Comparison of ENCODE assay signal across 9 cellular contexts in the genomic region with DNA sequence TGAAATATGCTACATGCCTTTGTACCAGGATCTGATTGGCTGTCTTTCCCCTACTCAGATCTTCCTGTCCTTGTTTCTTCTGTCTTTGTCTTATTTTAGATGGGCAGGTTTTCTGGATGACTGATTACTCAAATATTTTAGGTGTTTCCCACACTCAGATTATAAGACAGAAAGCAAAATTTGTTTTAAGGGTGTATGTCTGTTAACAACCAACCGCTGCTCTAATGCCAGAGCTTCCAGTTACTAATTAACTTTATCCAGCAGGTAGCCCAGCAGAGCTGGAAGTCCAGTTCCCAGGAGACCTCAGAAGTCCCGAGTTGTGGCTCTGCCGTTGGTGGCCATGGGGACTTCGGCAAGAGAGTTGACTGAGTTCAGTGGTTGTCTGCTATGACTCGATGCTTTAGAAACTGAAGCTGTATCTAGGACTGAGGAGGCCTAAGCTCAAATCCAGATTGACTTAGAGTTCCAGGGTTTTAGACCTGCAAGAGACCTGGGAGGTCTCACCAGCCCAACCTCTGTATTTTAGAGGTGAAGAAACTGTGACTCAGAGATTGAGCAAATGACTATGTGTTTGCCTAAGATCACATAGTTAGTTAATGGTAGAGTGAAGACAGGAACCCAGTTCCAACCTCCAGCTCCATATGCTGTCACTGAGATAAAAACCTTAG. TPM values are rescaled to one million over a fixed set of nuclear protein-coding genes. Genes with fewer than 3 reads are reported as not detected.
DNase-seq lines count a peak whose midpoint lies in the region; ATAC-seq and TF ChIP-seq lines count a peak whose summit lies in the region.
"Had no signal": no experiment of that assay in that cellular context is flagged by ENCODE, and none has a peak within 500 bp of the region (broad histone marks: within the 10 kb centered on the region; RNA-seq: fewer than 3 reads in every experiment).

No MANE protein-coding gene starts in this region.

- H3K4me3 ChIP-seq in choroid plexus epithelial cell (ENCODE audit: low read depth, low read length) (no peak overlapping the region), GM23338 (no peak overlapping the region)

- CTCF ChIA-PET in activated CD8-positive, alpha-beta memory T cell treated with anti-CD3 and anti-CD28 coated beads, Interleukin-2, amount 10 ng/mL, durations not matched to agents 7 days and 5 days (lab: Charles Lee) = interaction anchor here (0.8 to 2.3 kb wide), 7 partner anchors 9 to 357 kb away, joined by 3 to 11 read pairs (median 4); a partner anchor contains a TSS

- peaks cover 5% of the 10 kb centered on the region for H3K27me3 Mint-ChIP-seq in activated CD8-positive, alpha-beta memory T cell treated with anti-CD3 and anti-CD28 coated beads, Interleukin-2, amount 10 ng/mL, durations not matched to agents 7 days and 5 days
- peaks cover 2% of the 10 kb centered on the region for H3K27me3 Mint-ChIP-seq in GM23338 (ENCODE audit: insufficient read depth, low read depth, poor library complexity)

- no peaks in the 10 kb centered on the region for H3K36me3 ChIP-seq in GM23338 (ENCODE audit: insufficient read depth)

- H3K4me1 Mint-ChIP-seq in activated CD8-positive, alpha-beta memory T cell treated with anti-CD3 and anti-CD28 coated beads, Interleukin-2, amount 10 ng/mL, durations not matched to agents 7 days and 5 days = peaks cover 32% of the 10 kb centered on the region
- no peaks in the 10 kb centered on the region for H3K4me1 Mint-ChIP-seq in GM23338

- no peak overlapping the region for H2AFZ ChIP-seq in GM23338

- H4K20me1 ChIP-seq in GM23338 (replicated peaks; ENCODE audit: insufficient read depth) = no peaks in the 10 kb centered on the region

- H3K9me3 Mint-ChIP-seq in activated CD8-positive, alpha-beta memory T cell treated with anti-CD3 and anti-CD28 coated beads, Interleukin-2, amount 10 ng/mL, durations not matched to agents 7 days and 5 days (ENCODE audit: low read depth) = no peaks in the 10 kb centered on the region
- no peaks in the 10 kb centered on the region; the same call in 2 of the 3 replicates for H3K9me3 Mint-ChIP-seq in GM23338

- H3K27ac Mint-ChIP-seq in activated CD8-positive, alpha-beta memory T cell treated with anti-CD3 and anti-CD28 coated beads, Interleukin-2, amount 10 ng/mL, durations not matched to agents 7 days and 5 days = no peak overlapping the region
- no peak overlapping the region for H3K27ac Mint-ChIP-seq in GM23338

- H3K4me1 ChIP-seq in GM23338 (ENCODE audit: insufficient read depth) = no peaks in the 10 kb centered on the region

- H3K9me2 ChIP-seq in GM23338 (ENCODE audit: insufficient read depth) = peaks cover 3% of the 10 kb centered on the region; the same call in 1 of the 2 replicates

- no peak overlapping the region for H3K27ac ChIP-seq in GM23338 (ENCODE audit: low read depth)

- no peaks in the 10 kb centered on the region for H3K36me3 Mint-ChIP-seq in activated CD8-positive, alpha-beta memory T cell treated with anti-CD3 and anti-CD28 coated beads, Interleukin-2, amount 10 ng/mL, durations not matched to agents 7 days and 5 days
- H3K36me3 Mint-ChIP-seq in GM23338 (ENCODE audit: low read depth) = no peaks in the 10 kb centered on the region

- no peak for TF ChIP-seq CTCF in choroid plexus epithelial cell (conservative IDR thresholded peaks at IDR 0.05; ENCODE audit: low read depth, low read length)
- TF ChIP-seq CTCF in GM23338 (conservative IDR thresholded peaks at IDR 0.05; ENCODE audit: low read depth in 2 of 2) = no peak

- no peak overlapping the region for H3K4me2 ChIP-seq in GM23338

- ATAC-seq in activated CD8-positive, alpha-beta memory T cell treated with anti-CD3 and anti-CD28 coated beads, Interleukin-2, amount 10 ng/mL, durations not matched to agents 7 days and 5 days = peak; percentile 37
- ATAC-seq in HG03135 (IDR thresholded peaks at IDR 0.05; ENCODE audit: unreplicated experiment) (no peak), GM23338 (no peak)

- no peaks in the 10 kb centered on the region for H3K79me2 ChIP-seq in GM23338 (replicated peaks; ENCODE audit: insufficient read depth)

- no peaks in the 10 kb centered on the region for H3K27me3 ChIP-seq in GM23338 (ENCODE audit: insufficient read depth)

- no peak for DNase-seq in activated CD8-positive, alpha-beta memory T cell treated with anti-CD3 and anti-CD28 coated beads, Interleukin-2, amount 10 ng/mL, durations not matched to agents 7 days and 5 days
- DNase-seq in activated CD8-positive, alpha-beta memory T cell treated with anti-CD3 and anti-CD28 coated beads for 24 hours = no peak
- DNase-seq in HuH-7.5 (ENCODE audit: low spot score) = peak; percentile 56
- peak; percentile 57 for DNase-seq in choroid plexus epithelial cell (ENCODE audit: low read depth)
- peak in 2 of 3 experiments; percentile 10 to 26 for DNase-seq in stimulated activated CD4-positive, alpha-beta T cell treated with anti-CD3 and anti-CD28 coated beads, TNF-alpha, amount 100 ng/mL, for 24 hours (ENCODE audit: low read depth in 3 of 3)
- DNase-seq in GM03348 (ENCODE audit: low spot score) = no peak
- no peak for DNase-seq in GM23338 (ENCODE audit: low spot score)
- DNase-seq: NCI-H2171 had no signal

- no peak overlapping the region for H3K4me3 Mint-ChIP-seq in activated CD8-positive, alpha-beta memory T cell treated with anti-CD3 and anti-CD28 coated beads, Interleukin-2, amount 10 ng/mL, durations not matched to agents 7 days and 5 days
- H3K4me3 Mint-ChIP-seq in GM23338 = no peak overlapping the region

- no peaks in the 10 kb centered on the region for H3F3A ChIP-seq in GM23338 (replicated peaks; ENCODE audit: low read depth)

TF ChIP-seq in GM23338, 12 proteins besides CTCF, POLR2A, EP300 and RAD21 (continues in another document):
- TF ChIP-seq NANOG (IDR thresholded peaks at IDR 0.05; ENCODE audit: borderline replicate concordance) = no peak
- TF ChIP-seq, protein P1, sequence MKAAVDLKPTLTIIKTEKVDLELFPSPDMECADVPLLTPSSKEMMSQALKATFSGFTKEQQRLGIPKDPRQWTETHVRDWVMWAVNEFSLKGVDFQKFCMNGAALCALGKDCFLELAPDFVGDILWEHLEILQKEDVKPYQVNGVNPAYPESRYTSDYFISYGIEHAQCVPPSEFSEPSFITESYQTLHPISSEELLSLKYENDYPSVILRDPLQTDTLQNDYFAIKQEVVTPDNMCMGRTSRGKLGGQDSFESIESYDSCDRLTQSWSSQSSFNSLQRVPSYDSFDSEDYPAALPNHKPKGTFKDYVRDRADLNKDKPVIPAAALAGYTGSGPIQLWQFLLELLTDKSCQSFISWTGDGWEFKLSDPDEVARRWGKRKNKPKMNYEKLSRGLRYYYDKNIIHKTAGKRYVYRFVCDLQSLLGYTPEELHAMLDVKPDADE (IDR thresholded peaks at IDR 0.05) = no peak
- no peak for TF ChIP-seq ZNF114 (CRISPR knock-in tag; IDR thresholded peaks at IDR 0.05)
- no peak for TF ChIP-seq EZH2 (IDR thresholded peaks at IDR 0.05; ENCODE audit: low read depth, unreplicated experiment)
- no peak for TF ChIP-seq ZNF331 (CRISPR knock-in tag; IDR thresholded peaks at IDR 0.05; ENCODE audit: low read depth)
- TF ChIP-seq STAT1 (IDR thresholded peaks at IDR 0.05; ENCODE audit: unreplicated experiment) = no peak
- TF ChIP-seq JUNB (IDR thresholded peaks at IDR 0.05; ENCODE audit: unreplicated experiment) = no peak
- TF ChIP-seq EZH2phosphoT487 (IDR thresholded peaks at IDR 0.05; ENCODE audit: unreplicated experiment) = no peak
- TF ChIP-seq CREB1 (CRISPR knock-in tag; IDR thresholded peaks at IDR 0.05; ENCODE audit: low read depth) = no peak
- TF ChIP-seq, protein P2, sequence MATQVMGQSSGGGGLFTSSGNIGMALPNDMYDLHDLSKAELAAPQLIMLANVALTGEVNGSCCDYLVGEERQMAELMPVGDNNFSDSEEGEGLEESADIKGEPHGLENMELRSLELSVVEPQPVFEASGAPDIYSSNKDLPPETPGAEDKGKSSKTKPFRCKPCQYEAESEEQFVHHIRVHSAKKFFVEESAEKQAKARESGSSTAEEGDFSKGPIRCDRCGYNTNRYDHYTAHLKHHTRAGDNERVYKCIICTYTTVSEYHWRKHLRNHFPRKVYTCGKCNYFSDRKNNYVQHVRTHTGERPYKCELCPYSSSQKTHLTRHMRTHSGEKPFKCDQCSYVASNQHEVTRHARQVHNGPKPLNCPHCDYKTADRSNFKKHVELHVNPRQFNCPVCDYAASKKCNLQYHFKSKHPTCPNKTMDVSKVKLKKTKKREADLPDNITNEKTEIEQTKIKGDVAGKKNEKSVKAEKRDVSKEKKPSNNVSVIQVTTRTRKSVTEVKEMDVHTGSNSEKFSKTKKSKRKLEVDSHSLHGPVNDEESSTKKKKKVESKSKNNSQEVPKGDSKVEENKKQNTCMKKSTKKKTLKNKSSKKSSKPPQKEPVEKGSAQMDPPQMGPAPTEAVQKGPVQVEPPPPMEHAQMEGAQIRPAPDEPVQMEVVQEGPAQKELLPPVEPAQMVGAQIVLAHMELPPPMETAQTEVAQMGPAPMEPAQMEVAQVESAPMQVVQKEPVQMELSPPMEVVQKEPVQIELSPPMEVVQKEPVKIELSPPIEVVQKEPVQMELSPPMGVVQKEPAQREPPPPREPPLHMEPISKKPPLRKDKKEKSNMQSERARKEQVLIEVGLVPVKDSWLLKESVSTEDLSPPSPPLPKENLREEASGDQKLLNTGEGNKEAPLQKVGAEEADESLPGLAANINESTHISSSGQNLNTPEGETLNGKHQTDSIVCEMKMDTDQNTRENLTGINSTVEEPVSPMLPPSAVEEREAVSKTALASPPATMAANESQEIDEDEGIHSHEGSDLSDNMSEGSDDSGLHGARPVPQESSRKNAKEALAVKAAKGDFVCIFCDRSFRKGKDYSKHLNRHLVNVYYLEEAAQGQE (IDR thresholded peaks at IDR 0.05; ENCODE audit: unreplicated experiment) = no peak
- no peak for TF ChIP-seq POLR2AphosphoS5 (IDR thresholded peaks at IDR 0.05; ENCODE audit: low read depth)

RNA-seq across cellular contexts. Expression of a gene that starts 7.5 kb away (rescaled TPM):
- total RNA-seq in activated CD8-positive, alpha-beta memory T cell treated with anti-CD3 and anti-CD28 coated beads, Interleukin-2, amount 10 ng/mL, durations not matched to agents 7 days and 5 days = under 1 TPM in 1 of 2 experiments, not detected in 1; 0.88 TPM
- total RNA-seq in GM23338 (2014; rRNA removed; shearing (Covaris generic)) = not detected in 2 replicates
- polyA plus RNA-seq in GM23338 (2016; fragmentation: Nextera tagmentation; extraction: Ambion mirVana) = not detected in 2 replicates

Comparison
In these comparisons a context has a peak if more than half of its experiments do, and no peak if none do; other contexts are left out.
1. DNase-seq: peak in HuH-7.5 (single experiment), choroid plexus epithelial cell (single experiment) and stimulated activated CD4-positive, alpha-beta T cell treated with anti-CD3 and anti-CD28 coated beads, TNF-alpha, amount 100 ng/mL, for 24 hours (2 of 3); none in activated CD8-positive, alpha-beta memory T cell treated with anti-CD3 and anti-CD28 coated beads, Interleukin-2, amount 10 ng/mL, durations not matched to agents 7 days and 5 days (single experiment), activated CD8-positive, alpha-beta memory T cell treated with anti-CD3 and anti-CD28 coated beads for 24 hours (single experiment), GM03348 (single experiment) and GM23338 (single experiment).